ENCODE assay signal across 8 cellular contexts in the genomic region with DNA sequence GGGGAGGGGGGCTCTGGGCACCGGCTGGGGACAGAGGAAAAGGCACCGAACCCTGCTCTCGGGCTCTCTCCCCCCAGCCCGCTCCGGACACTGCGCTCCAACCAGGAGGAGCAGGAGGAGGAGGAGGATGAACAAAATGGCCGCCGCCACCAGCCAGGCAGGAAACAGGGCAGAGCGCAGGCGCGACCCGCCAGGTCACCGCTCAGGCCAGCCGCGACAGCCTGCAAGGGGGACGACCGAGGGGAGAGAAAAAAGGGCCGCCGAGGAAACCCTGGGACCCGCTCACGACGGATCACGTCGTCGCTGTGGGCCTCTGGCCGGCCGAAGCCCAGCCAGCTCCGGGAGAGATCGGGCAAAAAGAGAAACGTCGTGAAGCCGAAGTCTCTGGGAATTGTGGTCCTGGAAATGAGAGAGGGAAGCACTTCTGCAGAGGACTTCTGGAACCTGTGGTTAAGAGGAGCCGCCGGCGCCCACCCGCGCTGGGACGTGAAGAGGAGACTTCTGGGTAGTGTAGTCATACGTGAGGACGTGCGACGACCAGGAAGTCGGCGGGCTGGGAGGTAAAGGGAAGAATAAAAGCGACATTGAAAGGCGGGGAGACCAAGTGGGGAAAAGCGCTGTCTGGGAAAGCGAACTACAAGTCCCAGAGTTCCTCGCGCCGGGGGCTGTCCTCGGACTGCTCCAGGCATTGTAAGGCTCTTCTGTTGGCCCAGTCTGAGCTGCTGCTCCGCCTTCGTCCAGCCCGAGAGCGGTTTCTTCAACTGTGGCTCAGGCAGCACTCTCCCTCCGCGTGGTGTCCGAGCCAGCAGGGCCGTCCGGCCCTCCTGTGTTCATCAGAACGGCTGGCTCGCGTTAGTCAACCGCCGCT. TPM values are rescaled to one million over a fixed set of nuclear protein-coding genes. Genes with fewer than 3 reads are reported as not detected.
DNase-seq lines count a peak whose midpoint lies in the region; ATAC-seq, FAIRE-seq and TF ChIP-seq lines count a peak whose summit lies in the region.

Gene TIAL1 (minus strand): TSS at position 428 of the 868 bp plus-strand sequence. CDS start 499 bp downstream, outside the sequence.

- peak within 1 kb of the TSS; percentile 98 for H3K4me3 Mint-ChIP-seq in endothelial cell (ENCODE audit: unreplicated experiment)
- peak within 1 kb of the TSS; percentile 75 for H3K4me3 Mint-ChIP-seq in mesothelial cell of epicardium

- peaks cover 17% of the 10 kb centered on the region for H3K27me3 Mint-ChIP-seq in endothelial cell (ENCODE audit: unreplicated experiment)
- H3K27me3 Mint-ChIP-seq in mesothelial cell of epicardium (ENCODE audit: low read depth), result no peaks in the 10 kb centered on the region

- TF ChIP-seq CTCF in D721Med (IDR thresholded peaks at IDR 0.05; ENCODE audit: insufficient read depth, missing control alignments) (no peak), OCI-LY7 (conservative IDR thresholded peaks at IDR 0.05; ENCODE audit: low read length) (no peak), endothelial cell (IDR thresholded peaks at IDR 0.05; ENCODE audit: unreplicated experiment) (no peak), mesothelial cell of epicardium (IDR thresholded peaks at IDR 0.05; ENCODE audit: unreplicated experiment) (no peak)

- CTCF ChIA-PET in OCI-LY7 (lab: Charles Lee; ENCODE audit: unreplicated experiment), result no interaction called here

- peak within 1 kb of the TSS; percentile 84 for H3K27ac ChIP-seq in OCI-LY7 (ENCODE audit: low read depth, low read length, poor library complexity, severe bottlenecking)

- peaks cover 6% of the 10 kb centered on the region; the same call in 1 of the 2 replicates for H3K9me3 ChIP-seq in OCI-LY7 (ENCODE audit: low read length)

- H3K79me2 ChIP-seq in OCI-LY7 (ENCODE audit: insufficient read depth, low read depth, low read length), result peaks cover 45% of the 10 kb centered on the region

- DNase-seq in D721Med (ENCODE audit: insufficient read length, low spot score) (peak; percentile 52), HuH-7.5 (ENCODE audit: low spot score) (peak; percentile 77), OCI-LY7 (ENCODE audit: low spot score) (peak; percentile 98), activated T-cell treated with anti-CD3 and anti-CD28 coated beads for 1 hour (ENCODE audit: low read depth) (peak; percentile 80), endothelial cell (ENCODE audit: low spot score) (peak; percentile 92), mesothelial cell of epicardium (ENCODE audit: low spot score in 2 of 2, unreplicated experiment in 2 of 2) (peak; percentile 91)
- peak; percentile 89 for DNase-seq in stimulated activated CD8-positive, alpha-beta memory T cell treated with anti-CD3 and anti-CD28 coated beads, Interleukin-15, amount 100 ng/mL, for 48 hours (ENCODE audit: low read depth in 2 of 2)

- peaks cover 31% of the 10 kb centered on the region for H3K36me3 ChIP-seq in OCI-LY7 (ENCODE audit: insufficient read depth, low read length)

- no TSS peak for BruUV-seq in OCI-LY7 (replicated peaks; lab: Mats Ljungman, UMichigan)

- peak within 1 kb of the TSS; percentile 97 for H3K27ac Mint-ChIP-seq in endothelial cell (ENCODE audit: unreplicated experiment)
- peak within 1 kb of the TSS; percentile 99 for H3K27ac Mint-ChIP-seq in mesothelial cell of epicardium

- H3K9me3 Mint-ChIP-seq in endothelial cell (ENCODE audit: unreplicated experiment) (no peaks in the 10 kb centered on the region), mesothelial cell of epicardium (peaks cover 6% of the 10 kb centered on the region)

- FAIRE-seq in D721Med (lab: Jason Lieb, UNC), result no peak

- ATAC-seq in GM21526 (IDR thresholded peaks at IDR 0.05; ENCODE audit: low FRiP score, unreplicated experiment), result peak; percentile 85

- no peaks in the 10 kb centered on the region for H3K9me2 ChIP-seq in OCI-LY7 (ENCODE audit: insufficient read depth, low read length)

- peaks cover 39% of the 10 kb centered on the region for H3K4me1 Mint-ChIP-seq in endothelial cell (ENCODE audit: unreplicated experiment)
- H3K4me1 Mint-ChIP-seq in mesothelial cell of epicardium, result peaks cover 41% of the 10 kb centered on the region

- POLR2A ChIA-PET in OCI-LY7 (lab: Charles Lee), result interaction anchor here (0.6 to 2.4 kb wide), 9 partner anchors 9 to 295 kb away, joined by 3 to 8 read pairs (median 4); no protein-coding TSS in a partner anchor

- peak within 1 kb of the TSS; percentile 91 for H3K4me3 ChIP-seq in OCI-LY7 (ENCODE audit: low read depth, low read length, poor library complexity, severe bottlenecking)

- H3K4me1 ChIP-seq in OCI-LY7 (ENCODE audit: insufficient read depth, low read length, poor library complexity, severe bottlenecking), result peaks cover 44% of the 10 kb centered on the region

- intact Hi-C loops in OCI-LY7 (cut with micrococcal nuclease; ENCODE audit: unreplicated experiment), result loop anchor here (2.0 to 10.0 kb wide), 4 partner anchors 56 to 842 kb away; partner anchors contain the start of genes BAG3, CACUL1, GRK5 and INPP5F

- peaks cover 8% of the 10 kb centered on the region for H3K36me3 Mint-ChIP-seq in endothelial cell (ENCODE audit: low read depth, unreplicated experiment)
- peaks cover 8% of the 10 kb centered on the region for H3K36me3 Mint-ChIP-seq in mesothelial cell of epicardium

- peak within 1 kb of the TSS; percentile 92 for H3K4me2 ChIP-seq in OCI-LY7 (ENCODE audit: low read length)

- H4K20me1 ChIP-seq in OCI-LY7 (ENCODE audit: insufficient read depth, low read length), result peaks cover 31% of the 10 kb centered on the region

- peak within 1 kb of the TSS; percentile 82 for H2AFZ ChIP-seq in OCI-LY7 (ENCODE audit: low read length)

RNA-seq across cellular contexts. Expression of gene TIAL1, which starts in this region (rescaled TPM):
- 61.1 and 67.6 TPM in 2 replicates for total RNA-seq in OCI-LY7 (2014; rRNA removed; shearing (Covaris generic))
- total RNA-seq in OCI-LY7 (2022), result 172 and 174 TPM in 2 replicates
- total RNA-seq in endothelial cell (ENCODE audit: unreplicated experiment), result 184 TPM
- total RNA-seq in mesothelial cell of epicardium, result 191 to 204 TPM (median 192 TPM) in 3 replicates

Comparison
In these comparisons a context has a peak if more than half of its experiments do, and no peak if none do; other contexts are left out.
1. Peak in every context shown above with its lines: DNase-seq, ATAC-seq, H3K4me3 ChIP-seq and H3K27ac ChIP-seq.